Comparison of ENCODE assay signal across 1 cellular context in the genomic region with DNA sequence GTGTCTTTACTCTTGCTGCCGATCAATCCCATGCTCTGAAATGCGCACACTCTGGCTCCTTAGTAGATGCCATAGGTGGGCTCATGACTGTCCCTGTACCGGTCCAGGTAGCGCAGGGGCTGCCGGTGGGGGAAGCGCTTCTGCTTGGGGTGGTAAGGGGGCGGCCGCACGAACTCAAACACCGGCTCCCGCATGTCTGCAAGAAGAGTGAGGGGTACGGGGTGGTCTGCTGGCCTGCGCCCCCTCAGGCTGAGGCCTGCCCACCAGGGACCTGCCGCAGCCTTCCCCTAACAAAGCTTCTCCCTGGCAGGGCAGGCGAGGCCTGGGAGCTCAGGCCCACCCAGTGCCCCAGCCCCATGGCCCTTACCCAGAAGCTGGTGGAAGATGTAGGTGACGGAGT.
TF ChIP-seq lines count a peak whose summit lies in the region.

No MANE protein-coding gene starts in this region.

TF ChIP-seq in GM12878, 131 proteins besides CTCF, POLR2A, EP300 and RAD21:
- TF ChIP-seq, protein P1, sequence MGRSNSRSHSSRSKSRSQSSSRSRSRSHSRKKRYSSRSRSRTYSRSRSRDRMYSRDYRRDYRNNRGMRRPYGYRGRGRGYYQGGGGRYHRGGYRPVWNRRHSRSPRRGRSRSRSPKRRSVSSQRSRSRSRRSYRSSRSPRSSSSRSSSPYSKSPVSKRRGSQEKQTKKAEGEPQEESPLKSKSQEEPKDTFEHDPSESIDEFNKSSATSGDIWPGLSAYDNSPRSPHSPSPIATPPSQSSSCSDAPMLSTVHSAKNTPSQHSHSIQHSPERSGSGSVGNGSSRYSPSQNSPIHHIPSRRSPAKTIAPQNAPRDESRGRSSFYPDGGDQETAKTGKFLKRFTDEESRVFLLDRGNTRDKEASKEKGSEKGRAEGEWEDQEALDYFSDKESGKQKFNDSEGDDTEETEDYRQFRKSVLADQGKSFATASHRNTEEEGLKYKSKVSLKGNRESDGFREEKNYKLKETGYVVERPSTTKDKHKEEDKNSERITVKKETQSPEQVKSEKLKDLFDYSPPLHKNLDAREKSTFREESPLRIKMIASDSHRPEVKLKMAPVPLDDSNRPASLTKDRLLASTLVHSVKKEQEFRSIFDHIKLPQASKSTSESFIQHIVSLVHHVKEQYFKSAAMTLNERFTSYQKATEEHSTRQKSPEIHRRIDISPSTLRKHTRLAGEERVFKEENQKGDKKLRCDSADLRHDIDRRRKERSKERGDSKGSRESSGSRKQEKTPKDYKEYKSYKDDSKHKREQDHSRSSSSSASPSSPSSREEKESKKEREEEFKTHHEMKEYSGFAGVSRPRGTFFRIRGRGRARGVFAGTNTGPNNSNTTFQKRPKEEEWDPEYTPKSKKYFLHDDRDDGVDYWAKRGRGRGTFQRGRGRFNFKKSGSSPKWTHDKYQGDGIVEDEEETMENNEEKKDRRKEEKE (IDR thresholded peaks at IDR 0.05), result no peak
- TF ChIP-seq RCOR1 (conservative IDR thresholded peaks at IDR 0.05; ENCODE audit: low read depth, low read length), result no peak
- TF ChIP-seq SRF (IDR thresholded peaks at IDR 0.05; ENCODE audit: low read depth in 2 of 2, low read length in 2 of 2), result no peak
- no peak for TF ChIP-seq ESRRA (IDR thresholded peaks at IDR 0.05; ENCODE audit: low read length)
- no peak for TF ChIP-seq CBX5 (IDR thresholded peaks at IDR 0.05; ENCODE audit: low read depth)
